Comparison of ENCODE assay signal across 1 cellular context in genomic region chr2:44168684-44169154, GRCh38.
TF ChIP-seq lines count a peak whose summit lies in the region.

Gene PPM1B, plus strand, starts transcription at chr2:44168875. Its CDS starts 32,325 bp downstream, at chr2:44201200.

TF ChIP-seq in HepG2, 621 proteins besides CTCF, POLR2A, EP300 and RAD21 (continued from another document and continues in another):
- TF ChIP-seq, protein P1, sequence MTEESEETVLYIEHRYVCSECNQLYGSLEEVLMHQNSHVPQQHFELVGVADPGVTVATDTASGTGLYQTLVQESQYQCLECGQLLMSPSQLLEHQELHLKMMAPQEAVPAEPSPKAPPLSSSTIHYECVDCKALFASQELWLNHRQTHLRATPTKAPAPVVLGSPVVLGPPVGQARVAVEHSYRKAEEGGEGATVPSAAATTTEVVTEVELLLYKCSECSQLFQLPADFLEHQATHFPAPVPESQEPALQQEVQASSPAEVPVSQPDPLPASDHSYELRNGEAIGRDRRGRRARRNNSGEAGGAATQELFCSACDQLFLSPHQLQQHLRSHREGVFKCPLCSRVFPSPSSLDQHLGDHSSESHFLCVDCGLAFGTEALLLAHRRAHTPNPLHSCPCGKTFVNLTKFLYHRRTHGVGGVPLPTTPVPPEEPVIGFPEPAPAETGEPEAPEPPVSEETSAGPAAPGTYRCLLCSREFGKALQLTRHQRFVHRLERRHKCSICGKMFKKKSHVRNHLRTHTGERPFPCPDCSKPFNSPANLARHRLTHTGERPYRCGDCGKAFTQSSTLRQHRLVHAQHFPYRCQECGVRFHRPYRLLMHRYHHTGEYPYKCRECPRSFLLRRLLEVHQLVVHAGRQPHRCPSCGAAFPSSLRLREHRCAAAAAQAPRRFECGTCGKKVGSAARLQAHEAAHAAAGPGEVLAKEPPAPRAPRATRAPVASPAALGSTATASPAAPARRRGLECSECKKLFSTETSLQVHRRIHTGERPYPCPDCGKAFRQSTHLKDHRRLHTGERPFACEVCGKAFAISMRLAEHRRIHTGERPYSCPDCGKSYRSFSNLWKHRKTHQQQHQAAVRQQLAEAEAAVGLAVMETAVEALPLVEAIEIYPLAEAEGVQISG (CRISPR knock-in tag; IDR thresholded peaks at IDR 0.05): peak; percentile 54; the same call in 1 of the 2 replicates
- TF ChIP-seq RXRB (CRISPR knock-in tag; IDR thresholded peaks at IDR 0.05; ENCODE audit: borderline replicate concordance): 0 out of 2 replicates have a peak, but pooled peaks have one; percentile 29
- TF ChIP-seq RXRA (CRISPR knock-in tag; IDR thresholded peaks at IDR 0.05): no peak
- peak; percentile 46; the same call in 1 of the 2 replicates for TF ChIP-seq HOXA9 (CRISPR knock-in tag; IDR thresholded peaks at IDR 0.05; ENCODE audit: borderline replicate concordance)
- TF ChIP-seq BRCA1 (CRISPR knock-in tag; IDR thresholded peaks at IDR 0.05): no peak
- TF ChIP-seq, protein P2, sequence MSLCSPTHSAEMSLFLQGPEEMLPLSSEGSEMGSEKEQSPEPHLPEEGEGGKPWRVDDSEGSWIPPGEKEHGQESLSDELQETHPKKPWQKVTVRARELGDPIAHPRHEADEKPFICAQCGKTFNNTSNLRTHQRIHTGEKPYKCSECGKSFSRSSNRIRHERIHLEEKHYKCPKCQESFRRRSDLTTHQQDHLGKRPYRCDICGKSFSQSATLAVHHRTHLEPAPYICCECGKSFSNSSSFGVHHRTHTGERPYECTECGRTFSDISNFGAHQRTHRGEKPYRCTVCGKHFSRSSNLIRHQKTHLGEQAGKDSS (CRISPR knock-in tag; IDR thresholded peaks at IDR 0.05; ENCODE audit: borderline replicate concordance, low read depth): peak; percentile 33; the same call in 1 of the 2 replicates
- TF ChIP-seq HMG20B (CRISPR knock-in tag; conservative IDR thresholded peaks at IDR 0.05): no peak
- no peak for TF ChIP-seq ZNF672 (CRISPR knock-in tag; IDR thresholded peaks at IDR 0.05)
- TF ChIP-seq CENPT (CRISPR knock-in tag; IDR thresholded peaks at IDR 0.05; ENCODE audit: low read depth): no peak
- TF ChIP-seq ZNF512B (CRISPR knock-in tag; IDR thresholded peaks at IDR 0.05; ENCODE audit: borderline replicate concordance): no peak
- TF ChIP-seq BORCS8-MEF2B (CRISPR knock-in tag; IDR thresholded peaks at IDR 0.05): 0 out of 2 replicates have a peak, but pooled peaks have one; percentile 30
- no peak for TF ChIP-seq ZNF569 (CRISPR knock-in tag; IDR thresholded peaks at IDR 0.05; ENCODE audit: borderline replicate concordance)
- TF ChIP-seq, protein P3, sequence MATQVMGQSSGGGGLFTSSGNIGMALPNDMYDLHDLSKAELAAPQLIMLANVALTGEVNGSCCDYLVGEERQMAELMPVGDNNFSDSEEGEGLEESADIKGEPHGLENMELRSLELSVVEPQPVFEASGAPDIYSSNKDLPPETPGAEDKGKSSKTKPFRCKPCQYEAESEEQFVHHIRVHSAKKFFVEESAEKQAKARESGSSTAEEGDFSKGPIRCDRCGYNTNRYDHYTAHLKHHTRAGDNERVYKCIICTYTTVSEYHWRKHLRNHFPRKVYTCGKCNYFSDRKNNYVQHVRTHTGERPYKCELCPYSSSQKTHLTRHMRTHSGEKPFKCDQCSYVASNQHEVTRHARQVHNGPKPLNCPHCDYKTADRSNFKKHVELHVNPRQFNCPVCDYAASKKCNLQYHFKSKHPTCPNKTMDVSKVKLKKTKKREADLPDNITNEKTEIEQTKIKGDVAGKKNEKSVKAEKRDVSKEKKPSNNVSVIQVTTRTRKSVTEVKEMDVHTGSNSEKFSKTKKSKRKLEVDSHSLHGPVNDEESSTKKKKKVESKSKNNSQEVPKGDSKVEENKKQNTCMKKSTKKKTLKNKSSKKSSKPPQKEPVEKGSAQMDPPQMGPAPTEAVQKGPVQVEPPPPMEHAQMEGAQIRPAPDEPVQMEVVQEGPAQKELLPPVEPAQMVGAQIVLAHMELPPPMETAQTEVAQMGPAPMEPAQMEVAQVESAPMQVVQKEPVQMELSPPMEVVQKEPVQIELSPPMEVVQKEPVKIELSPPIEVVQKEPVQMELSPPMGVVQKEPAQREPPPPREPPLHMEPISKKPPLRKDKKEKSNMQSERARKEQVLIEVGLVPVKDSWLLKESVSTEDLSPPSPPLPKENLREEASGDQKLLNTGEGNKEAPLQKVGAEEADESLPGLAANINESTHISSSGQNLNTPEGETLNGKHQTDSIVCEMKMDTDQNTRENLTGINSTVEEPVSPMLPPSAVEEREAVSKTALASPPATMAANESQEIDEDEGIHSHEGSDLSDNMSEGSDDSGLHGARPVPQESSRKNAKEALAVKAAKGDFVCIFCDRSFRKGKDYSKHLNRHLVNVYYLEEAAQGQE (IDR thresholded peaks at IDR 0.05; ENCODE audit: borderline replicate concordance in 1 of 2, low read depth in 1 of 2, low read length in 2 of 2): no peak
- no peak for TF ChIP-seq ZNF264 (CRISPR knock-in tag; IDR thresholded peaks at IDR 0.05)
- 0 out of 2 replicates have a peak, but pooled peaks have one; percentile 29 for TF ChIP-seq ZNF160 (CRISPR knock-in tag; IDR thresholded peaks at IDR 0.05)
- TF ChIP-seq ZNF530 (CRISPR knock-in tag; IDR thresholded peaks at IDR 0.05; ENCODE audit: low read depth): no peak
- TF ChIP-seq FLYWCH1 (CRISPR knock-in tag; IDR thresholded peaks at IDR 0.05): 0 out of 2 replicates have a peak, but pooled peaks have one; percentile 63
- TF ChIP-seq PBX3 (CRISPR knock-in tag; IDR thresholded peaks at IDR 0.05; ENCODE audit: borderline replicate concordance): no peak
- TF ChIP-seq PHF20 (CRISPR knock-in tag; IDR thresholded peaks at IDR 0.05): peak; percentile 49; the same call in 1 of the 2 replicates
- no peak for TF ChIP-seq ZBTB40 (IDR thresholded peaks at IDR 0.05)
- TF ChIP-seq ZBTB40 (CRISPR knock-in tag; IDR thresholded peaks at IDR 0.05): peak; percentile 74; the same call in 1 of the 2 replicates
- no peak for TF ChIP-seq SYNCRIP (IDR thresholded peaks at IDR 0.05; ENCODE audit: insufficient read depth, low read depth, low read length)
- TF ChIP-seq NFKB2 (CRISPR knock-in tag; IDR thresholded peaks at IDR 0.05; ENCODE audit: borderline replicate concordance): peak; percentile 48; the same call in 1 of the 2 replicates
- TF ChIP-seq, protein P4, sequence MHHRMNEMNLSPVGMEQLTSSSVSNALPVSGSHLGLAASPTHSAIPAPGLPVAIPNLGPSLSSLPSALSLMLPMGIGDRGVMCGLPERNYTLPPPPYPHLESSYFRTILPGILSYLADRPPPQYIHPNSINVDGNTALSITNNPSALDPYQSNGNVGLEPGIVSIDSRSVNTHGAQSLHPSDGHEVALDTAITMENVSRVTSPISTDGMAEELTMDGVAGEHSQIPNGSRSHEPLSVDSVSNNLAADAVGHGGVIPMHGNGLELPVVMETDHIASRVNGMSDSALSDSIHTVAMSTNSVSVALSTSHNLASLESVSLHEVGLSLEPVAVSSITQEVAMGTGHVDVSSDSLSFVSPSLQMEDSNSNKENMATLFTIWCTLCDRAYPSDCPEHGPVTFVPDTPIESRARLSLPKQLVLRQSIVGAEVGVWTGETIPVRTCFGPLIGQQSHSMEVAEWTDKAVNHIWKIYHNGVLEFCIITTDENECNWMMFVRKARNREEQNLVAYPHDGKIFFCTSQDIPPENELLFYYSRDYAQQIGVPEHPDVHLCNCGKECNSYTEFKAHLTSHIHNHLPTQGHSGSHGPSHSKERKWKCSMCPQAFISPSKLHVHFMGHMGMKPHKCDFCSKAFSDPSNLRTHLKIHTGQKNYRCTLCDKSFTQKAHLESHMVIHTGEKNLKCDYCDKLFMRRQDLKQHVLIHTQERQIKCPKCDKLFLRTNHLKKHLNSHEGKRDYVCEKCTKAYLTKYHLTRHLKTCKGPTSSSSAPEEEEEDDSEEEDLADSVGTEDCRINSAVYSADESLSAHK (CRISPR knock-in tag; IDR thresholded peaks at IDR 0.05; ENCODE audit: borderline replicate concordance): 0 out of 2 replicates have a peak, but pooled peaks have one; percentile 49
- no peak; the same call in 1 of the 2 replicates for TF ChIP-seq KDM4B (CRISPR knock-in tag; IDR thresholded peaks at IDR 0.05)
- TF ChIP-seq ZNF513 (CRISPR knock-in tag; conservative IDR thresholded peaks at IDR 0.05): no peak
- TF ChIP-seq TBL1XR1 (IDR thresholded peaks at IDR 0.05; ENCODE audit: borderline replicate concordance, low read length, partially characterized antibody): no peak
- no peak for TF ChIP-seq MAFG (CRISPR knock-in tag; IDR thresholded peaks at IDR 0.05)
- TF ChIP-seq MZF1 (CRISPR knock-in tag; IDR thresholded peaks at IDR 0.05; ENCODE audit: borderline replicate concordance): no peak
